8 cellular contexts compared by ENCODE assay signal in genomic region chr19:2479556-2480194, GRCh38. TPM values are rescaled to one million over a fixed set of nuclear protein-coding genes. Genes with fewer than 3 reads are reported as not detected.
DNase-seq lines count a peak whose midpoint lies in the region; ATAC-seq and TF ChIP-seq lines count a peak whose summit lies in the region.

No MANE protein-coding gene starts in this region.

- H4K20me1 ChIP-seq in SU-DHL-6 (ENCODE audit: low read depth, low read length) (no peaks in the 10 kb centered on the region), hepatocyte (ENCODE audit: insufficient read depth, poor library complexity, severe bottlenecking) (peaks cover 17% of the 10 kb centered on the region)

- no peak for TF ChIP-seq CTCF in SU-DHL-6 (IDR thresholded peaks at IDR 0.05; ENCODE audit: insufficient read depth, low read length, poor library complexity, severe bottlenecking)
- peak; percentile 16 for TF ChIP-seq CTCF in hepatocyte (IDR thresholded peaks at IDR 0.05; ENCODE audit: poor library complexity)
- TF ChIP-seq CTCF in spleen (IDR thresholded peaks at IDR 0.05 in 8 of 11, conservative IDR thresholded peaks at IDR 0.05 in 3 of 11) = peak in 3 of 11 experiments; percentile 9 to 23 (median 18)

- peaks cover 18% of the 10 kb centered on the region; the same call in 1 of the 2 replicates for H3K79me2 ChIP-seq in SU-DHL-6 (ENCODE audit: insufficient read depth, low read length)
- H3K79me2 ChIP-seq in hepatocyte = peaks cover 19% of the 10 kb centered on the region

- 58% methylated on average over 17 of the region's 20 CpGs for WGBS in hepatocyte (ENCODE audit: low lambda C conversion rate, missing lambda C conversion rate)
- 60 to 72% (median 69%) methylated on average over 12 to 20 of the region's 20 CpGs for WGBS in spleen, 5 donors

- no peak for ATAC-seq in HG02884 (IDR thresholded peaks at IDR 0.05; ENCODE audit: unreplicated experiment)

- H3K4me2 ChIP-seq in SU-DHL-6 (ENCODE audit: low read depth, low read length, poor library complexity, severe bottlenecking) (peak overlapping the region; percentile 59), hepatocyte (peak overlapping the region; percentile 85)

- peak overlapping the region; percentile 45 for H3K27ac Mint-ChIP-seq in T-helper 2 cell treated with Interferon-gamma antibody and Interleukin-4, amounts not matched to agents 5 μg/mL and 100 μg/mL, for 36 hours

- no peaks in the 10 kb centered on the region for H3K27me3 ChIP-seq in SU-DHL-6 (ENCODE audit: low read length)
- no peaks in the 10 kb centered on the region for H3K27me3 ChIP-seq in hepatocyte
- no peaks in the 10 kb centered on the region for H3K27me3 ChIP-seq in spleen (replicated peaks in 1 of 7)
- no peaks in the 10 kb centered on the region for H3K27me3 ChIP-seq in SJCRH30

- H2AFZ ChIP-seq in SU-DHL-6 (ENCODE audit: low read depth, low read length, severe bottlenecking) = no peak overlapping the region
- H2AFZ ChIP-seq in hepatocyte = no peak overlapping the region

- H3K4me1 ChIP-seq in hepatocyte (ENCODE audit: insufficient read depth) (peaks cover 20% of the 10 kb centered on the region), spleen (peaks cover 8 to 45% (median 40%) of the 10 kb centered on the region in 6 donors), SJCRH30 (no peaks in the 10 kb centered on the region)

- peaks cover 26% of the 10 kb centered on the region for H3K36me3 Mint-ChIP-seq in T-helper 2 cell treated with Interferon-gamma antibody and Interleukin-4, amounts not matched to agents 5 μg/mL and 100 μg/mL, for 36 hours (ENCODE audit: low read depth)

- H3K4me3 Mint-ChIP-seq in T-helper 2 cell treated with Interferon-gamma antibody and Interleukin-4, amounts not matched to agents 5 μg/mL and 100 μg/mL, for 36 hours = peak overlapping the region; percentile 100

- H3K9me2 ChIP-seq in SU-DHL-6 (replicated peaks; ENCODE audit: insufficient read depth, low read length) (no peaks in the 10 kb centered on the region), hepatocyte (replicated peaks; ENCODE audit: insufficient read depth) (no peaks in the 10 kb centered on the region)

- peaks cover 12% of the 10 kb centered on the region for H3F3A ChIP-seq in SU-DHL-6 (ENCODE audit: insufficient read depth)

- H3K36me3 ChIP-seq in SU-DHL-6 (ENCODE audit: low read length) = no peaks in the 10 kb centered on the region
- no peaks in the 10 kb centered on the region for H3K36me3 ChIP-seq in hepatocyte (replicated peaks; ENCODE audit: insufficient read depth, low read depth)
- peaks cover 0 to 17% (median 9%) of the 10 kb centered on the region in 6 donors for H3K36me3 ChIP-seq in spleen
- H3K36me3 ChIP-seq in SJCRH30 = no peaks in the 10 kb centered on the region

- H3K27me3 Mint-ChIP-seq in T-helper 2 cell treated with Interferon-gamma antibody and Interleukin-4, amounts not matched to agents 5 μg/mL and 100 μg/mL, for 36 hours (ENCODE audit: low read depth) = peaks cover 2% of the 10 kb centered on the region

- H3K27ac ChIP-seq in SU-DHL-6 (ENCODE audit: low read depth, low read length) = no peak overlapping the region
- H3K27ac ChIP-seq in hepatocyte = peak overlapping the region; percentile 77
- peak overlapping the region in 5 of 8 donors; percentile 86 to 95 (median 93) for H3K27ac ChIP-seq in spleen
- H3K27ac ChIP-seq in SJCRH30 = no peak overlapping the region

- H3K4me3 ChIP-seq in SU-DHL-6 (ENCODE audit: insufficient read depth, low read length, poor library complexity, severe bottlenecking) (no peak overlapping the region), hepatocyte (no peak overlapping the region), spleen (peak overlapping the region in 5 of 8 donors; percentile 90 to 99 (median 99)), SJCRH30 (no peak overlapping the region)

- DNase-seq in T-helper 2 cell treated with Interferon-gamma antibody and Interleukin-4, amounts not matched to agents 5 μg/mL and 100 μg/mL, for 36 hours (ENCODE audit: low spot score) = no peak
- DNase-seq in T-helper 2 cell (no peak), hepatocyte (ENCODE audit: low spot score) (no peak), spleen (no peak), 8988T (no peak), SJCRH30 (no peak)

- H3K9me3 Mint-ChIP-seq in T-helper 2 cell treated with Interferon-gamma antibody and Interleukin-4, amounts not matched to agents 5 μg/mL and 100 μg/mL, for 36 hours = peaks cover 9% of the 10 kb centered on the region

- no peak overlapping the region for H3K9ac ChIP-seq in SU-DHL-6 (ENCODE audit: low read length)

- H3K9me3 ChIP-seq in SU-DHL-6 (ENCODE audit: insufficient read depth, low read length) = peaks cover 18% of the 10 kb centered on the region; the same call in 1 of the 2 replicates
- H3K9me3 ChIP-seq in hepatocyte (ENCODE audit: low read depth) = no peaks in the 10 kb centered on the region
- H3K9me3 ChIP-seq in spleen = peaks cover 0 to 31% (median 25%) of the 10 kb centered on the region in 8 donors
- no peaks in the 10 kb centered on the region for H3K9me3 ChIP-seq in SJCRH30 (replicated peaks)

- H3K4me1 Mint-ChIP-seq in T-helper 2 cell treated with Interferon-gamma antibody and Interleukin-4, amounts not matched to agents 5 μg/mL and 100 μg/mL, for 36 hours (ENCODE audit: low read depth) = peaks cover 11% of the 10 kb centered on the region

- intact Hi-C loops in spleen (cut with DNase I; ENCODE audit: low total_unique reads) = no loop called here

- TF ChIP-seq POLR2A in spleen (IDR thresholded peaks at IDR 0.05) = no peak

RNA-seq across cellular contexts. Expression of gene GADD45B, which starts 3.7 kb away (rescaled TPM):
- total RNA-seq in hepatocyte = 126 and 129 TPM in 2 replicates
- 229 and 299 TPM in 2 replicates for polyA plus RNA-seq in hepatocyte
- 100 to 1,000 TPM in 1 of 7 donors, 10 to 100 TPM in 6; 57.4 to 114 (median 77.4) TPM for total RNA-seq in spleen
- 10 to 100 TPM; 40.6 to 76.9 (median 43.3) TPM for polyA plus RNA-seq in spleen
- 2.6 and 2.8 TPM in 2 replicates for total RNA-seq in SJCRH30 (2014; rRNA removed; shearing (Covaris generic))

RNA-seq across cellular contexts. Expression of gene LMNB2, which starts 22.9 kb away (rescaled TPM):
- 44.7 and 48.4 TPM in 2 replicates for total RNA-seq in hepatocyte
- 28.9 and 42.0 TPM in 2 replicates for polyA plus RNA-seq in hepatocyte
- 10 to 100 TPM; 15.5 to 26.0 (median 21.6) TPM for total RNA-seq in spleen
- 10 to 100 TPM in 1 of 3 donors, 1 to 10 TPM in 2; 4.9 to 21.7 (median 8.9) TPM for polyA plus RNA-seq in spleen
- total RNA-seq in SJCRH30 (2014; rRNA removed; shearing (Covaris generic)) = 152 and 160 TPM in 2 replicates

RNA-seq across cellular contexts. Expression of gene TIMM13, which starts 52.3 kb away (rescaled TPM):
- total RNA-seq in hepatocyte = 38.3 and 47.4 TPM in 2 replicates
- polyA plus RNA-seq in hepatocyte = 188 and 213 TPM in 2 replicates
- total RNA-seq in spleen = 10 to 100 TPM; 21.1 to 59.3 (median 44.2) TPM
- polyA plus RNA-seq in spleen = 10 to 100 TPM; 39.5 to 87.5 (median 84.1) TPM
- 35.7 and 49.3 TPM in 2 replicates for total RNA-seq in SJCRH30 (2014; rRNA removed; shearing (Covaris generic))

Comparison
In these comparisons a context has a peak if more than half of its experiments do, and no peak if none do; other contexts are left out.
1. H3K27ac ChIP-seq: peak in hepatocyte (single experiment) and spleen (5 of 8); none in SU-DHL-6 (single experiment) and SJCRH30 (single experiment).
2. H3K4me3 ChIP-seq: peak in spleen (5 of 8); none in SU-DHL-6 (single experiment), hepatocyte (single experiment) and SJCRH30 (single experiment).
3. RNA of gene GADD45B, which starts 3.7 kb away (total RNA-seq): 126 to 129 TPM in hepatocyte and 57.4 to 114 TPM in spleen; 2.6 to 2.8 TPM in SJCRH30; every median in the first group is over 10 times any median in the second.